Comparison of ENCODE assay signal across 24 cellular contexts in the genomic region with DNA sequence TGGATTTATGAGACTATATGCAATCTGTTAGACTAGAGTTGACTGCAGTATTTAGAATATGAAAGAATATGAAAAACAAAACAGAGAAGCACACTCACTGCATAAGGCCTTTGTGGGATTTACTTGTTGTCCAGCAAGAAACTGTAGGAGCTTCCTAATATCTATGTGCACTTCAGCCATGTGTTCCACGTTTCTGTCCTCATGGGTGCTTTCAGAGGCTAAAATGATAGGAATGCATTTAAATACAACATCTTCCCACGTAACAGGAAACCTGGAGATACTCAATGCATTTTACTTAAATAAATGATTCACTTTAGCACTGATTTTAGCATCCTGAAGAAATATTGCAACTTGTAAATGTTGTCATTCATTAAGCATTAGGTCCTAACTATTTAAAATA. TPM values are rescaled to one million over a fixed set of nuclear protein-coding genes. Genes with fewer than 3 reads are reported as not detected.
DNase-seq lines count a peak whose midpoint lies in the region; ATAC-seq and TF ChIP-seq lines count a peak whose summit lies in the region.
"Had no signal": no experiment of that assay in that cellular context is flagged by ENCODE, and none has a peak within 500 bp of the region (broad histone marks: within the 10 kb centered on the region; RNA-seq: fewer than 3 reads in every experiment).

No MANE protein-coding gene starts in this region.

- in situ Hi-C loops in IMR-90 (cut with MboI; ENCODE audit: low sequenced_read_pairs) = no loop called here

- H2BK5ac ChIP-seq in IMR-90 (ENCODE audit: low read depth, low read length, poor library complexity, severe bottlenecking) = no peak overlapping the region

- no peak overlapping the region for H2AFZ ChIP-seq in IMR-90 (replicated peaks; ENCODE audit: low read length, poor library complexity)

- H3K4me1 ChIP-seq in IMR-90 (ENCODE audit: control insufficient read depth, insufficient read depth, low read length) = peaks cover 7% of the 10 kb centered on the region; the same call in 1 of the 2 replicates
- H3K4me1 ChIP-seq: Caco-2 had no signal

- H3K4me3 Mint-ChIP-seq in activated CD4-positive, alpha-beta T cell treated with anti-CD3 and anti-CD28 coated beads, Interleukin-2, amount 10 ng/mL, durations not matched to agents 7 days and 5 days = no peak overlapping the region
- H3K4me3 Mint-ChIP-seq: B cell; CD14-positive monocyte; CD4-positive, alpha-beta memory T cell; CD4-positive, CD25-positive, alpha-beta regulatory T cell; CD8-positive, alpha-beta memory T cell had no signal

- BruUV-seq in IMR-90 (replicated peaks; lab: Mats Ljungman, UMichigan) = no TSS peak

- ATAC-seq in IMR-90 (ENCODE audit: low read depth) (peak; percentile 39), left colon (no peak)
- ATAC-seq: GM12878 had no signal

- dilution Hi-C loops in IMR-90 (cut with HindIII; ENCODE audit: low sequenced_read_pairs, unreplicated experiment) = no loop called here

- no peak overlapping the region for H2BK20ac ChIP-seq in IMR-90 (ENCODE audit: low read depth, low read length)

- H2AK5ac ChIP-seq in IMR-90 (ENCODE audit: low read depth, low read length) = no peak overlapping the region

- peaks cover 15 to 23% of the 10 kb centered on the region in 2 experiments for H3K79me1 ChIP-seq in IMR-90 (ENCODE audit: low read depth in 1 of 2, low read length in 2 of 2)

- no peak for TF ChIP-seq RAD21 in IMR-90 (IDR thresholded peaks at IDR 0.05; ENCODE audit: low read length)

- WGBS in IMR-90 (ENCODE audit: extremely low coverage in 2 of 2, insufficient read length in 1 of 2), 2 experiments = no CpG with 5 or more reads among the region's 2 CpGs

- H3K27me3 Mint-ChIP-seq in activated CD4-positive, alpha-beta T cell treated with anti-CD3 and anti-CD28 coated beads, Interleukin-2, amount 10 ng/mL, durations not matched to agents 7 days and 5 days = no peaks in the 10 kb centered on the region
- H3K27me3 Mint-ChIP-seq: B cell; CD4-positive, alpha-beta memory T cell; CD4-positive, CD25-positive, alpha-beta regulatory T cell; CD8-positive, alpha-beta memory T cell had no signal

- H3K4me3 ChIP-seq in AG10803 (ENCODE audit: low read length) (no peak overlapping the region), BJ (ENCODE audit: low read depth, low read length) (no peak overlapping the region), IMR-90 (ENCODE audit: insufficient read depth, low read depth, low read length) (no peak overlapping the region)
- H3K4me3 ChIP-seq: BLaER1, GM12878 had no signal

- H3K4me2 ChIP-seq in IMR-90 (ENCODE audit: low read depth, low read length) = no peak overlapping the region
- H3K4me2 ChIP-seq: BLaER1 had no signal

- no peaks in the 10 kb centered on the region for H3K9me3 Mint-ChIP-seq in activated CD4-positive, alpha-beta T cell treated with anti-CD3 and anti-CD28 coated beads, Interleukin-2, amount 10 ng/mL, durations not matched to agents 7 days and 5 days
- H3K9me3 Mint-ChIP-seq: CD4-positive, CD25-positive, alpha-beta regulatory T cell; CD8-positive, alpha-beta memory T cell had no signal

- no peak overlapping the region for H3K27ac Mint-ChIP-seq in activated CD4-positive, alpha-beta T cell treated with anti-CD3 and anti-CD28 coated beads, Interleukin-2, amount 10 ng/mL, durations not matched to agents 7 days and 5 days
- H3K27ac Mint-ChIP-seq: B cell had no signal

- no peak overlapping the region for H3K56ac ChIP-seq in IMR-90 (ENCODE audit: extremely low read depth, insufficient read depth, low read length)

- no peak overlapping the region for H3K14ac ChIP-seq in IMR-90 (replicated peaks; ENCODE audit: low read depth, low read length)

- no peak overlapping the region for H4K5ac ChIP-seq in IMR-90 (ENCODE audit: low read depth, low read length)

- CTCF ChIA-PET in BJ (lab: Yijun Ruan, JAX) = interaction anchor here (0.6 to 9.6 kb wide), 6 partner anchors 15 to 701 kb away, joined by 3 to 59 read pairs (median 5); no protein-coding TSS in a partner anchor
- CTCF ChIA-PET in IMR-90 (lab: Yijun Ruan, JAX) = interaction anchor here (0.7 to 1.5 kb wide), 2 partner anchors 15 to 674 kb away, joined by 3 read pairs; no protein-coding TSS in a partner anchor
- CTCF ChIA-PET in activated CD4-positive, alpha-beta T cell treated with anti-CD3 and anti-CD28 coated beads, Interleukin-2, amount 10 ng/mL, durations not matched to agents 7 days and 5 days (lab: Charles Lee) = interaction anchor here (1.0 to 1.7 kb wide), 2 partner anchors 18 to 23 kb away, joined by 3 to 4 read pairs; no protein-coding TSS in a partner anchor

- H4K20me1 ChIP-seq in IMR-90 (ENCODE audit: insufficient read depth, low read length) = no peaks in the 10 kb centered on the region; the same call in 1 of the 2 replicates
- H4K20me1 ChIP-seq: BLaER1 had no signal

- H3K36me3 ChIP-seq in BJ (ENCODE audit: control insufficient read depth, insufficient read depth, low read length) (peaks cover 27% of the 10 kb centered on the region), IMR-90 (ENCODE audit: control insufficient read depth, insufficient read depth, low read length) (peaks cover 39% of the 10 kb centered on the region)

- peaks cover 14% of the 10 kb centered on the region for H3K9me1 ChIP-seq in IMR-90 (ENCODE audit: insufficient read depth, low read length)

- POLR2A ChIA-PET in BJ (lab: Charles Lee) = no interaction called here
- POLR2A ChIA-PET in IMR-90 (lab: Charles Lee; ENCODE audit: unreplicated experiment) = interaction anchor here (0.6 kb wide), 3 partner anchors 39 to 624 kb away, joined by 3 to 7 read pairs (median 3); no protein-coding TSS in a partner anchor
- POLR2A ChIA-PET in activated CD4-positive, alpha-beta T cell treated with anti-CD3 and anti-CD28 coated beads, Interleukin-2, amount 10 ng/mL, durations not matched to agents 7 days and 5 days (lab: Charles Lee) = no interaction called here

- H3K27ac ChIP-seq in IMR-90 (ENCODE audit: insufficient read depth, low read length) = no peak overlapping the region
- H3K27ac ChIP-seq: BLaER1 had no signal

- H3K27me3 ChIP-seq in BJ (ENCODE audit: control insufficient read depth, insufficient read depth, low read length) = no peaks in the 10 kb centered on the region
- no peaks in the 10 kb centered on the region for H3K27me3 ChIP-seq in IMR-90 (ENCODE audit: control insufficient read depth, insufficient read depth, low read length)
- H3K27me3 ChIP-seq: BLaER1 had no signal

- H3K4me1 Mint-ChIP-seq in activated CD4-positive, alpha-beta T cell treated with anti-CD3 and anti-CD28 coated beads, Interleukin-2, amount 10 ng/mL, durations not matched to agents 7 days and 5 days = peaks cover 13% of the 10 kb centered on the region

- H4K8ac ChIP-seq in IMR-90 (ENCODE audit: low read depth in 2 of 2, low read length in 2 of 2) = no peak overlapping the region

- DNase-seq in AG10803 (ENCODE audit: low read depth) (peak; percentile 39), BJ (ENCODE audit: low read depth) (peak; percentile 36), IMR-90 (peak; percentile 67), hepatic stellate cell (ENCODE audit: low spot score) (peak; percentile 27), COLO829 (ENCODE audit: low spot score) (no peak), NCI-H1417 treated with DMSO at 0.1 percent for 48 hours (lab: John Stamatoyannopoulos, UW) (no peak), left colon (no peak)
- DNase-seq in activated CD4-positive, alpha-beta T cell treated with anti-CD3 and anti-CD28 coated beads, Interleukin-2, amount 10 ng/mL, durations not matched to agents 7 days and 5 days = no peak
- DNase-seq: 8988T; ACHN; AML-193; Caco-2; Calu3; CD4-positive, alpha-beta memory T cell; CD4-positive, CD25-positive, alpha-beta regulatory T cell; CD8-positive, alpha-beta memory T cell; DMS79 treated with DMSO at 0.1 percent for 48 hours; EL; GDM1 had no signal

- H2BK120ac ChIP-seq in IMR-90 (ENCODE audit: low read depth, low read length) = no peak overlapping the region

- intact Hi-C loops in IMR-90 (cut with micrococcal nuclease) (loop anchor here (1.0 to 2.0 kb wide), 2 partner anchors 22 to 701 kb away; no protein-coding TSS in a partner anchor), left colon (cut with DNase I, micrococcal nuclease) (no loop called here)

- H3K9ac ChIP-seq in IMR-90 (ENCODE audit: low read depth, low read length) = no peak overlapping the region
- H3K9ac ChIP-seq: BLaER1 had no signal

- H2AK9ac ChIP-seq in IMR-90 (replicated peaks; ENCODE audit: low read depth, low read length, poor library complexity) = no peak overlapping the region

- TF ChIP-seq POLR2A in IMR-90 (IDR thresholded peaks at IDR 0.05; ENCODE audit: low read depth, low read length) = no peak

- peaks cover 67% of the 10 kb centered on the region for H3K36me3 Mint-ChIP-seq in activated CD4-positive, alpha-beta T cell treated with anti-CD3 and anti-CD28 coated beads, Interleukin-2, amount 10 ng/mL, durations not matched to agents 7 days and 5 days (ENCODE audit: low read depth)

- H3K18ac ChIP-seq in IMR-90 (ENCODE audit: low read depth, low read length) = no peak overlapping the region

- H3K9me3 ChIP-seq in IMR-90 (ENCODE audit: control insufficient read depth, insufficient read depth, low read length) = no peaks in the 10 kb centered on the region
- H3K9me3 ChIP-seq: BLaER1, Caco-2 had no signal

- no peak overlapping the region for H4K91ac ChIP-seq in IMR-90 (ENCODE audit: insufficient read depth, low read depth, low read length)

- H3K23ac ChIP-seq in IMR-90 (ENCODE audit: low read depth, low read length) = no peak overlapping the region

- no peak overlapping the region for H2BK15ac ChIP-seq in IMR-90 (ENCODE audit: low read depth, low read length)

- TF ChIP-seq CTCF in AG10803 (conservative IDR thresholded peaks at IDR 0.05; ENCODE audit: low read length) (no peak), BJ (IDR thresholded peaks at IDR 0.05; ENCODE audit: insufficient read depth, low read depth, low read length) (no peak), IMR-90 (conservative IDR thresholded peaks at IDR 0.05; ENCODE audit: low read depth, low read length) (no peak)

- H3K4ac ChIP-seq in IMR-90 (ENCODE audit: low read depth, low read length) = no peak overlapping the region

RNA-seq across cellular contexts. Expression of a gene that starts 11.7 kb away (rescaled TPM):
- polyA plus RNA-seq in BJ (2011; rRNA removed) (14.1 and 23.7 TPM in 2 replicates), IMR-90 (2012; rRNA removed) (12.7 and 16.2 TPM in 2 replicates)
- polyA minus RNA-seq in BJ (2011; rRNA and poly(A)+ RNA removed) = 13.5 and 17.9 TPM in 2 replicates
- total RNA-seq in IMR-90 (2012; rRNA removed) (18.3 and 31.9 TPM in 2 replicates), left colon (10 to 100 TPM; 38.7 to 41.0 TPM)
- 5.2 TPM in 2 replicates for polyA plus RNA-seq in IMR-90 (2012; cell fraction: cytosol; rRNA removed)
- polyA plus RNA-seq in IMR-90 (2012; cell fraction: nucleus; rRNA removed; ENCODE audit: low replicate concordance) = 5.6 and 24.4 TPM in 2 replicates
- 10 to 100 TPM; 38.5 to 39.4 TPM for total RNA-seq in activated CD4-positive, alpha-beta T cell treated with anti-CD3 and anti-CD28 coated beads, Interleukin-2, amount 10 ng/mL, durations not matched to agents 7 days and 5 days

RNA-seq across cellular contexts. Expression of a gene that starts 19.4 kb away (rescaled TPM):
- polyA plus RNA-seq in BJ (2011; rRNA removed) (0.01 and 0.13 TPM in 2 replicates), IMR-90 (2012; rRNA removed) (0.03 and 0.15 TPM in 2 replicates)
- polyA minus RNA-seq in BJ (2011; rRNA and poly(A)+ RNA removed) = 0.05 TPM in 2 replicates
- total RNA-seq in IMR-90 (2012; rRNA removed) (under 0.01 TPM in 2 replicates), left colon (under 1 TPM; 0.56 to 0.82 TPM)
- 0.10 TPM in 1 of 2 replicates, not detected in the other for polyA plus RNA-seq in IMR-90 (2012; cell fraction: cytosol; rRNA removed)
- polyA plus RNA-seq in IMR-90 (2012; cell fraction: nucleus; rRNA removed; ENCODE audit: low replicate concordance) = 0.05 and 0.27 TPM in 2 replicates
- total RNA-seq in activated CD4-positive, alpha-beta T cell treated with anti-CD3 and anti-CD28 coated beads, Interleukin-2, amount 10 ng/mL, durations not matched to agents 7 days and 5 days = under 1 TPM; 0.08 to 0.12 TPM
- total RNA-seq: A673 had no signal
- polyA plus RNA-seq: CD14-positive monocyte; CD4-positive, alpha-beta memory T cell had no signal

Comparison
In these comparisons a context has a peak if more than half of its experiments do, and no peak if none do; other contexts are left out.
1. DNase-seq: peak in AG10803 (single experiment), BJ (single experiment), IMR-90 (single experiment) and hepatic stellate cell (single experiment); none in COLO829 (single experiment), activated CD4-positive, alpha-beta T cell treated with anti-CD3 and anti-CD28 coated beads, Interleukin-2, amount 10 ng/mL, durations not matched to agents 7 days and 5 days (single experiment), NCI-H1417 treated with DMSO at 0.1 percent for 48 hours (single experiment) and left colon (0 of 2).